ENCODE assay signal across 11 cellular contexts in genomic region chr15:63054281-63054683, GRCh38. TPM values are rescaled to one million over a fixed set of nuclear protein-coding genes. Genes with fewer than 3 reads are reported as not detected.
A peak's percentile ranks its signal among the peaks of the same experiment; 100 is the strongest.
DNase-seq lines count a peak whose midpoint lies in the region; TF ChIP-seq lines count a peak whose summit lies in the region.
"Had no signal": no experiment of that assay in that cellular context is flagged by ENCODE, and none has a peak within 500 bp of the region (broad histone marks: within the 10 kb centered on the region; RNA-seq: fewer than 3 reads in every experiment).

No MANE protein-coding gene starts in this region.

- 34 to 48% (median 39%) methylated on average over 4 of the region's 4 CpGs for WGBS in adrenal gland, 4 donors

- intact Hi-C loops in adrenal gland (cut with DNase I), result no loop called here

- H3K36me3 ChIP-seq in adrenal gland (replicated peaks in 1 of 2) (peaks cover 0 to 25% of the 10 kb centered on the region in 2 donors), right atrium auricular region (peaks cover 77% of the 10 kb centered on the region)

- peaks cover 54% of the 10 kb centered on the region for H3K4me1 Mint-ChIP-seq in progenitor cell of endocrine pancreas (ENCODE audit: low read depth)

- no peaks in the 10 kb centered on the region for H3K27me3 Mint-ChIP-seq in progenitor cell of endocrine pancreas
- H3K27me3 Mint-ChIP-seq: memory B cell had no signal

- H3K27ac ChIP-seq in AG04450 (ENCODE audit: low read depth, low read length) (peak overlapping the region; percentile 68), adrenal gland (peak overlapping the region in 4 of 5 donors; percentile 7 to 94 (median 74)), right atrium auricular region (peak overlapping the region; percentile 95 to 97)

- peak overlapping the region; percentile 20 for H3K27ac Mint-ChIP-seq in progenitor cell of endocrine pancreas
- H3K27ac Mint-ChIP-seq: memory B cell had no signal

- CTCF ChIA-PET in AG04450 (lab: Charles Lee), result interaction anchor here (1.5 kb wide), 1 partner anchor 40 kb away, joined by 6 read pairs; no protein-coding TSS in a partner anchor

- H3K4me1 ChIP-seq in adrenal gland (replicated peaks in 1 of 2) (peaks cover 60 to 85% of the 10 kb centered on the region in 2 donors), right atrium auricular region (peaks cover 0 to 99% of the 10 kb centered on the region in 2 donors)

- H3K4me3 ChIP-seq in AG04450 (ENCODE audit: low read depth, low read length) (peak overlapping the region; percentile 10; the same call in 1 of the 2 replicates), adrenal gland (no peak overlapping the region), right atrium auricular region (no peak overlapping the region)

- H3K27me3 ChIP-seq in AG04450 (ENCODE audit: control insufficient read depth, insufficient read depth, low read length) (no peaks in the 10 kb centered on the region), adrenal gland (no peaks in the 10 kb centered on the region), right atrium auricular region (no peaks in the 10 kb centered on the region)

- no peak for DNase-seq in AG04450 (ENCODE audit: low read depth, low spot score)
- DNase-seq in adrenal gland, result no peak
- no peak for DNase-seq in right atrium auricular region (ENCODE audit: low spot score)
- no peak for DNase-seq in progenitor cell of endocrine pancreas (ENCODE audit: low spot score, unreplicated experiment)
- DNase-seq in SK-N-DZ (ENCODE audit: low spot score), result no peak
- DNase-seq in KG1 (lab: John Stamatoyannopoulos, UW), result no peak
- no peak for DNase-seq in NCI-H2196 (lab: John Stamatoyannopoulos, UW; ENCODE audit: unreplicated experiment)
- DNase-seq in DMS79 treated with DMSO at 0.1 percent for 48 hours (lab: John Stamatoyannopoulos, UW), result no peak
- DNase-seq: activated CD4-positive, CD25-positive, alpha-beta regulatory T cell treated with anti-CD3 and anti-CD28 coated beads, Interleukin-2, amount 50 U/mL, for 72 hours; stimulated activated CD4-positive, alpha-beta T cell treated with anti-CD3 and anti-CD28 coated beads, Interleukin-2, amount 100 ng/mL, for 48 hours had no signal

- POLR2A ChIA-PET in AG04450 (lab: Yijun Ruan, JAX), result interaction anchor here (0.6 to 1.4 kb wide), 4 partner anchors 12 to 54 kb away, joined by 3 to 11 read pairs (median 6); partner anchors contain the start of gene TPM1

- H3K9me3 ChIP-seq in AG04450 (ENCODE audit: control insufficient read depth, insufficient read depth, low read length) (no peaks in the 10 kb centered on the region), adrenal gland (replicated peaks in 1 of 3) (no peaks in the 10 kb centered on the region), right atrium auricular region (no peaks in the 10 kb centered on the region)

- TF ChIP-seq CTCF in AG04450 (IDR thresholded peaks at IDR 0.05; ENCODE audit: low read depth, low read length), result no peak
- no peak for TF ChIP-seq CTCF in adrenal gland (IDR thresholded peaks at IDR 0.05)
- no peak for TF ChIP-seq CTCF in right atrium auricular region (IDR thresholded peaks at IDR 0.05)
- no peak for TF ChIP-seq CTCF in progenitor cell of endocrine pancreas (IDR thresholded peaks at IDR 0.05; ENCODE audit: unreplicated experiment)

- TF ChIP-seq POLR2A in adrenal gland (IDR thresholded peaks at IDR 0.05), result no peak

- no peaks in the 10 kb centered on the region for H3K9me3 Mint-ChIP-seq in progenitor cell of endocrine pancreas (ENCODE audit: low read depth)
- H3K9me3 Mint-ChIP-seq: memory B cell had no signal

- peaks cover 12% of the 10 kb centered on the region for H3K36me3 Mint-ChIP-seq in progenitor cell of endocrine pancreas (ENCODE audit: insufficient read depth)

- no peak overlapping the region for H3K4me3 Mint-ChIP-seq in progenitor cell of endocrine pancreas (ENCODE audit: low read depth)
- H3K4me3 Mint-ChIP-seq: memory B cell had no signal

RNA-seq across cellular contexts. Expression of gene TPM1, which starts 11.7 kb away (rescaled TPM):
- polyA plus RNA-seq in AG04450 (2011; rRNA removed) (1,162 and 1,348 TPM in 2 replicates), adrenal gland (100 to 1,000 TPM; 162 to 246 (median 205) TPM)
- 575 and 622 TPM in 2 replicates for polyA minus RNA-seq in AG04450 (2011; rRNA and poly(A)+ RNA removed)
- total RNA-seq in adrenal gland (100 to 1,000 TPM in 6 of 8 donors, 10 to 100 TPM in 2; 81.8 to 217 (median 157) TPM), right atrium auricular region (1,000 to 10,000 TPM; 5,368 to 7,988 TPM), progenitor cell of endocrine pancreas (284 and 300 TPM in 2 replicates)
- polyA plus RNA-seq in SK-N-DZ (2014; cell fraction: cytosol; rRNA removed), result 151 and 160 TPM in 2 replicates
- polyA plus RNA-seq in SK-N-DZ (2014; cell fraction: nucleus; rRNA removed), result 148 and 158 TPM in 2 replicates

Comparison
In these comparisons a context has a peak if more than half of its experiments do, and no peak if none do; other contexts are left out.
1. RNA of gene TPM1, which starts 11.7 kb away (total RNA-seq): 5,368 to 7,988 TPM in right atrium auricular region; 284 to 300 TPM in progenitor cell of endocrine pancreas and 81.8 to 217 TPM in adrenal gland; every median in the first group is over 10 times any median in the second.
2. Peak in every context shown above with its lines, with median percentiles within 50 percentile points of each other: H3K27ac ChIP-seq.